9 cellular contexts compared by ENCODE assay signal in the genomic region with DNA sequence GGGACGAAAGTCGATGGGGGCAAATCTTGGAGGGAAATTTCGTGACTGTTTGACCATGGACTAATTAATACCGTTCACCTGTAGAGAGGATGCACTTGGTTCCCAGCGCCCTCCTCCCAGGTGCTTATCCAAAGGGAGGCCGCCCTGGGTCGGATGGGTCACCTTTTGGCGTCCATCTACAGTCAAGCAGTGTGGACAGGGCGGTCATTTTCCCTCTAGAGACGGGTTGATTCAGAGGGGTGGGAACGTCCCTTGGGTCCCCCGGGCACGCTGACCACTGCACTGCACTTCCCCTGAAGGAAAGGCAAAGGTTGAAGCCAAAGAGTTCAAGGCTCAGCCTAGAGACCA. TPM values are rescaled to one million over a fixed set of nuclear protein-coding genes. Genes with fewer than 3 reads are reported as not detected.
DNase-seq lines count a peak whose midpoint lies in the region; ATAC-seq and TF ChIP-seq lines count a peak whose summit lies in the region.
"Had no signal": no experiment of that assay in that cellular context is flagged by ENCODE, and none has a peak within 500 bp of the region (broad histone marks: within the 10 kb centered on the region; RNA-seq: fewer than 3 reads in every experiment).

No MANE protein-coding gene starts in this region.

- CTCF ChIA-PET in A673 (lab: Charles Lee), result no interaction called here

- H3K4me1 ChIP-seq in A673 (ENCODE audit: insufficient read depth, low read length, poor library complexity, severe bottlenecking), result peaks cover 16% of the 10 kb centered on the region
- peaks cover 45% of the 10 kb centered on the region for H3K4me1 ChIP-seq in KMS-11 (ENCODE audit: low read depth, poor library complexity, severe bottlenecking)

- TF ChIP-seq EP300 in neural cell (conservative IDR thresholded peaks at IDR 0.05; ENCODE audit: poor library complexity, severe bottlenecking), result no peak

- BruUV-seq in A673 (replicated peaks; lab: Mats Ljungman, UMichigan), result no TSS peak

- H3K36me3 ChIP-seq in A673 (ENCODE audit: insufficient read depth, low read length, poor library complexity, severe bottlenecking) (no peaks in the 10 kb centered on the region), KMS-11 (ENCODE audit: insufficient read depth) (no peaks in the 10 kb centered on the region), neural cell (ENCODE audit: insufficient read depth, low read length) (no peaks in the 10 kb centered on the region)

- POLR2A ChIA-PET in A673 (lab: Charles Lee; ENCODE audit: low non-redundant PET), result no interaction called here

- H3K4me2 ChIP-seq in KMS-11, result peak overlapping the region; percentile 78
- no peak overlapping the region for H3K4me2 ChIP-seq in neural cell (ENCODE audit: low read length)

- TF ChIP-seq RAD21 in neural cell (conservative IDR thresholded peaks at IDR 0.05), result no peak

- TF ChIP-seq CTCF in A673 (conservative IDR thresholded peaks at IDR 0.05; ENCODE audit: low read depth, low read length), result no peak
- no peak for TF ChIP-seq CTCF in KMS-11 (conservative IDR thresholded peaks at IDR 0.05; ENCODE audit: low read depth, low read length)
- TF ChIP-seq CTCF in neural cell (IDR thresholded peaks at IDR 0.05; ENCODE audit: poor library complexity, severe bottlenecking), result no peak

- peak overlapping the region; percentile 71; the same call in 1 of the 2 replicates for H3K9ac ChIP-seq in KMS-11
- no peak overlapping the region for H3K9ac ChIP-seq in neural cell (ENCODE audit: low read length)

- no peaks in the 10 kb centered on the region for H4K20me1 ChIP-seq in KMS-11 (ENCODE audit: insufficient read depth)
- no peaks in the 10 kb centered on the region for H4K20me1 ChIP-seq in neural cell (ENCODE audit: insufficient read depth)

- H2AFZ ChIP-seq in KMS-11 (ENCODE audit: low read depth), result no peak overlapping the region
- no peak overlapping the region for H2AFZ ChIP-seq in neural cell (ENCODE audit: low read depth, low read length)

- H3K9me2 ChIP-seq in neural cell (ENCODE audit: insufficient read depth, low read length), result no peaks in the 10 kb centered on the region

- ATAC-seq in HG03025 (IDR thresholded peaks at IDR 0.05; ENCODE audit: low FRiP score, unreplicated experiment), result no peak
- no peak for ATAC-seq in GM21515 (IDR thresholded peaks at IDR 0.05; ENCODE audit: unreplicated experiment)

- H3K27me3 ChIP-seq in A673 (replicated peaks; ENCODE audit: insufficient read depth, low read depth, low read length, poor library complexity) (peaks cover 79% of the 10 kb centered on the region), KMS-11 (ENCODE audit: insufficient read depth, low read depth) (no peaks in the 10 kb centered on the region), neural cell (ENCODE audit: insufficient read depth, low read depth, low read length) (peaks cover 74% of the 10 kb centered on the region)

- H3K9me3 ChIP-seq in A673 (ENCODE audit: low read depth, low read length, poor library complexity, severe bottlenecking) (no peaks in the 10 kb centered on the region), neural cell (ENCODE audit: low read length) (no peaks in the 10 kb centered on the region)

- intact Hi-C loops in A673 (cut with micrococcal nuclease; ENCODE audit: unreplicated experiment), result no loop called here

- H3K79me2 ChIP-seq in KMS-11 (ENCODE audit: insufficient read depth, low read depth), result no peaks in the 10 kb centered on the region
- no peaks in the 10 kb centered on the region for H3K79me2 ChIP-seq in neural cell (replicated peaks; ENCODE audit: insufficient read depth, low read length)

- peak overlapping the region; percentile 53 for H3K4me3 ChIP-seq in A673 (ENCODE audit: low read depth, low read length, poor library complexity, severe bottlenecking)
- no peak overlapping the region for H3K4me3 ChIP-seq in KMS-11 (IDR thresholded peaks at IDR 0.05; ENCODE audit: insufficient read depth, low read depth, low read length)
- H3K4me3 ChIP-seq in neural cell (ENCODE audit: low read length), result peak overlapping the region; percentile 57

- no peaks in the 10 kb centered on the region for H3F3A ChIP-seq in neural cell (ENCODE audit: insufficient read depth, low read length, poor library complexity, severe bottlenecking)

- no peak overlapping the region for H3K27ac ChIP-seq in A673 (ENCODE audit: low read depth, low read length, poor library complexity, severe bottlenecking)
- H3K27ac ChIP-seq in KMS-11, result peak overlapping the region; percentile 75; the same call in 1 of the 2 replicates
- H3K27ac ChIP-seq in epithelial cell of prostate, result peak overlapping the region; percentile 83
- H3K27ac ChIP-seq in neural cell (ENCODE audit: low read length), result no peak overlapping the region

- no peak for DNase-seq in A673 (ENCODE audit: low spot score)
- no peak for DNase-seq in epithelial cell of prostate (ENCODE audit: low read depth, low spot score)
- DNase-seq in NCI-H2029 (lab: John Stamatoyannopoulos, UW), result no peak
- DNase-seq in stimulated activated CD4-positive, alpha-beta T cell treated with anti-CD3 and anti-CD28 coated beads, Interleukin-4, amount 100 ng/mL, for 1 hour, result no peak
- DNase-seq: RPMI8226 had no signal

TF ChIP-seq in neural cell, 6 proteins besides CTCF, POLR2A, EP300 and RAD21:
- TF ChIP-seq, protein P1, sequence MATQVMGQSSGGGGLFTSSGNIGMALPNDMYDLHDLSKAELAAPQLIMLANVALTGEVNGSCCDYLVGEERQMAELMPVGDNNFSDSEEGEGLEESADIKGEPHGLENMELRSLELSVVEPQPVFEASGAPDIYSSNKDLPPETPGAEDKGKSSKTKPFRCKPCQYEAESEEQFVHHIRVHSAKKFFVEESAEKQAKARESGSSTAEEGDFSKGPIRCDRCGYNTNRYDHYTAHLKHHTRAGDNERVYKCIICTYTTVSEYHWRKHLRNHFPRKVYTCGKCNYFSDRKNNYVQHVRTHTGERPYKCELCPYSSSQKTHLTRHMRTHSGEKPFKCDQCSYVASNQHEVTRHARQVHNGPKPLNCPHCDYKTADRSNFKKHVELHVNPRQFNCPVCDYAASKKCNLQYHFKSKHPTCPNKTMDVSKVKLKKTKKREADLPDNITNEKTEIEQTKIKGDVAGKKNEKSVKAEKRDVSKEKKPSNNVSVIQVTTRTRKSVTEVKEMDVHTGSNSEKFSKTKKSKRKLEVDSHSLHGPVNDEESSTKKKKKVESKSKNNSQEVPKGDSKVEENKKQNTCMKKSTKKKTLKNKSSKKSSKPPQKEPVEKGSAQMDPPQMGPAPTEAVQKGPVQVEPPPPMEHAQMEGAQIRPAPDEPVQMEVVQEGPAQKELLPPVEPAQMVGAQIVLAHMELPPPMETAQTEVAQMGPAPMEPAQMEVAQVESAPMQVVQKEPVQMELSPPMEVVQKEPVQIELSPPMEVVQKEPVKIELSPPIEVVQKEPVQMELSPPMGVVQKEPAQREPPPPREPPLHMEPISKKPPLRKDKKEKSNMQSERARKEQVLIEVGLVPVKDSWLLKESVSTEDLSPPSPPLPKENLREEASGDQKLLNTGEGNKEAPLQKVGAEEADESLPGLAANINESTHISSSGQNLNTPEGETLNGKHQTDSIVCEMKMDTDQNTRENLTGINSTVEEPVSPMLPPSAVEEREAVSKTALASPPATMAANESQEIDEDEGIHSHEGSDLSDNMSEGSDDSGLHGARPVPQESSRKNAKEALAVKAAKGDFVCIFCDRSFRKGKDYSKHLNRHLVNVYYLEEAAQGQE (IDR thresholded peaks at IDR 0.05; ENCODE audit: borderline replicate concordance), result no peak
- TF ChIP-seq MXI1 (conservative IDR thresholded peaks at IDR 0.05; ENCODE audit: poor library complexity, severe bottlenecking), result no peak
- no peak for TF ChIP-seq POLR2AphosphoS5 (IDR thresholded peaks at IDR 0.05)
- no peak for TF ChIP-seq SMC3 (conservative IDR thresholded peaks at IDR 0.05; ENCODE audit: poor library complexity)

RNA-seq across cellular contexts. Expression of gene PRR15, which starts 2.0 kb away (rescaled TPM):
- 0.17 TPM in 1 of 2 replicates, not detected in the other for total RNA-seq in A673 (2021)
- not detected in 2 replicates for polyA plus RNA-seq in neural cell
- not detected in 2 replicates for polyA minus RNA-seq in neural cell

Comparison
In these comparisons a context has a peak if more than half of its experiments do, and no peak if none do; other contexts are left out.
1. H3K27ac ChIP-seq: peak in KMS-11 (single experiment) and epithelial cell of prostate (single experiment); none in A673 (single experiment) and neural cell (single experiment).